19 cellular contexts compared by ENCODE assay signal in genomic region chr12:28884861-28885260, GRCh38.
"Had no signal": no experiment of that assay in that cellular context is flagged by ENCODE, and none has a peak within 500 bp of the region (broad histone marks: within the 10 kb centered on the region; RNA-seq: fewer than 3 reads in every experiment).

No MANE protein-coding gene starts in this region.

- H3K4me1 Mint-ChIP-seq: naive thymus-derived CD4-positive, alpha-beta T cell; stimulated activated naive B cell treated with anti-CD40 and anti-IgM and Interleukin-4, amounts not matched to agents 10 μg/mL and 1 μg/mL and 100 μg/mL, for 72 hours had no signal

- H3K9me3 ChIP-seq: breast epithelium, esophagus squamous epithelium, mucosa of descending colon, ovary, thyroid gland had no signal

- H3K27ac ChIP-seq: breast epithelium, esophagus squamous epithelium, ovary, thyroid gland had no signal

- DNase-seq: activated CD4-positive, alpha-beta T cell treated with anti-CD3 and anti-CD28 coated beads, Interleukin-2, amount 50 U/mL, for 1 hour; activated CD8-positive, alpha-beta memory T cell treated with anti-CD3 and anti-CD28 coated beads for 24 hours; activated naive CD4-positive, alpha-beta T cell treated with Interleukin-2 at 50 U/mL for 16 hours; aorta; cerebellar nuclear complex; effector CD8-positive, alpha-beta T cell; esophagus squamous epithelium; islet precursor cell; mucosa of descending colon; naive thymus-derived CD4-positive, alpha-beta T cell; ovary; stimulated activated CD4-positive, alpha-beta T cell treated with anti-CD3 and anti-CD28 coated beads, Interleukin-12 subunit alpha, Interleukin-12 subunit beta, amount 100 ng/mL, for 4 hours; stimulated activated CD4-positive, alpha-beta T cell treated with anti-CD3 and anti-CD28 coated beads, Interleukin-2, amount 100 ng/mL, for 24 hours; stimulated activated naive B cell treated with anti-CD40 and anti-IgM and Interleukin-4, amounts not matched to agents 10 μg/mL and 1 μg/mL and 100 μg/mL, for 72 hours; T1000 had no signal

- H3K4me3 Mint-ChIP-seq: naive thymus-derived CD4-positive, alpha-beta T cell; stimulated activated naive B cell treated with anti-CD40 and anti-IgM and Interleukin-4, amounts not matched to agents 10 μg/mL and 1 μg/mL and 100 μg/mL, for 72 hours had no signal

- FAIRE-seq: endothelial cell of umbilical vein had no signal

- H3K36me3 Mint-ChIP-seq: naive thymus-derived CD4-positive, alpha-beta T cell; stimulated activated naive B cell treated with anti-CD40 and anti-IgM and Interleukin-4, amounts not matched to agents 10 μg/mL and 1 μg/mL and 100 μg/mL, for 72 hours had no signal

- H3K4me3 ChIP-seq: breast epithelium, esophagus squamous epithelium, mucosa of descending colon, ovary, thyroid gland had no signal

- H3K27ac Mint-ChIP-seq: naive thymus-derived CD4-positive, alpha-beta T cell; stimulated activated naive B cell treated with anti-CD40 and anti-IgM and Interleukin-4, amounts not matched to agents 10 μg/mL and 1 μg/mL and 100 μg/mL, for 72 hours had no signal

- H3K27me3 ChIP-seq: breast epithelium, esophagus squamous epithelium, ovary, thyroid gland had no signal

- H3K4me1 ChIP-seq: breast epithelium, esophagus squamous epithelium, thyroid gland had no signal

- H3K36me3 ChIP-seq: breast epithelium, esophagus squamous epithelium, ovary, thyroid gland had no signal

- ATAC-seq: activated CD4-positive, CD25-positive, alpha-beta regulatory T cell treated with anti-CD3 and anti-CD28 coated beads, Interleukin-2, amount 50 U/mL, for 24 hours; mucosa of descending colon; naive thymus-derived CD4-positive, alpha-beta T cell; stimulated activated naive B cell treated with anti-CD40 and anti-IgM and Interleukin-4, amounts not matched to agents 10 μg/mL and 1 μg/mL and 100 μg/mL, for 72 hours had no signal
